ENCODE assay signal across 9 cellular contexts in genomic region chr11:130671801-130672700, GRCh38.
DNase-seq lines count a peak whose midpoint lies in the region; ATAC-seq and TF ChIP-seq lines count a peak whose summit lies in the region.
"Had no signal": no experiment of that assay in that cellular context is flagged by ENCODE, and none has a peak within 500 bp of the region (broad histone marks: within the 10 kb centered on the region; RNA-seq: fewer than 3 reads in every experiment).

No MANE protein-coding gene starts in this region.

- POLR2A ChIA-PET in Panc1 (lab: Charles Lee) = no interaction called here

- no peak for TF ChIP-seq CTCF in AG10803 (conservative IDR thresholded peaks at IDR 0.05; ENCODE audit: low read length)
- no peak for TF ChIP-seq CTCF in Panc1 (IDR thresholded peaks at IDR 0.05)
- TF ChIP-seq CTCF in osteoblast (IDR thresholded peaks at IDR 0.05; ENCODE audit: extremely low read depth, low read depth, low read length) = no peak

- ATAC-seq in Panc1 = peak; percentile 82
- ATAC-seq in HG03565 (IDR thresholded peaks at IDR 0.05; ENCODE audit: unreplicated experiment) = no peak

- H3K27me3 Mint-ChIP-seq in T-helper 2 cell treated with Interferon-gamma antibody and Interleukin-4, amounts not matched to agents 5 μg/mL and 100 μg/mL, for 36 hours (ENCODE audit: low read depth) = no peaks in the 10 kb centered on the region
- H3K27me3 Mint-ChIP-seq in activated naive CD4-positive, alpha-beta T cell treated with anti-CD3 and anti-CD28 coated beads for 36 hours (ENCODE audit: low read depth) = peaks cover 11% of the 10 kb centered on the region

- BruUV-seq in Panc1 (replicated peaks; lab: Mats Ljungman, UMichigan) = no TSS peak

- H4K20me1 ChIP-seq in osteoblast (ENCODE audit: insufficient read depth, low read length) = no peaks in the 10 kb centered on the region

- H3K36me3 Mint-ChIP-seq in T-helper 2 cell treated with Interferon-gamma antibody and Interleukin-4, amounts not matched to agents 5 μg/mL and 100 μg/mL, for 36 hours (ENCODE audit: low read depth) = no peaks in the 10 kb centered on the region
- H3K36me3 Mint-ChIP-seq in activated naive CD4-positive, alpha-beta T cell treated with anti-CD3 and anti-CD28 coated beads for 36 hours (ENCODE audit: low read depth) = no peaks in the 10 kb centered on the region

- H3K27me3 ChIP-seq in Panc1 (ENCODE audit: control insufficient read depth, insufficient read depth, low read length) (no peaks in the 10 kb centered on the region), osteoblast (ENCODE audit: insufficient read depth, low read length) (no peaks in the 10 kb centered on the region)
- H3K27me3 ChIP-seq: neutrophil had no signal

- H3K9me3 Mint-ChIP-seq in T-helper 2 cell treated with Interferon-gamma antibody and Interleukin-4, amounts not matched to agents 5 μg/mL and 100 μg/mL, for 36 hours = no peaks in the 10 kb centered on the region
- H3K9me3 Mint-ChIP-seq in activated naive CD4-positive, alpha-beta T cell treated with anti-CD3 and anti-CD28 coated beads for 36 hours = no peaks in the 10 kb centered on the region

- H3K4me1 ChIP-seq in Panc1 (ENCODE audit: control insufficient read depth, insufficient read depth, low read length) (peaks cover 6% of the 10 kb centered on the region; the same call in 1 of the 2 replicates), osteoblast (ENCODE audit: insufficient read depth, low read length) (peaks cover 49% of the 10 kb centered on the region)

- H3K4me3 ChIP-seq in AG10803 (ENCODE audit: low read length) = no peak overlapping the region
- no peak overlapping the region for H3K4me3 ChIP-seq in Panc1 (ENCODE audit: low read depth in 2 of 2, low read length in 2 of 2)
- no peak overlapping the region for H3K4me3 ChIP-seq in osteoblast (ENCODE audit: insufficient read depth, low read length)

- no peak overlapping the region for H3K4me2 ChIP-seq in osteoblast (ENCODE audit: insufficient read depth, low read length)

- H3K27ac ChIP-seq in Panc1 (ENCODE audit: low read length) (peak overlapping the region; percentile 26; the same call in 1 of the 2 replicates), osteoblast (ENCODE audit: low read depth, low read length) (peak overlapping the region; percentile 75)
- H3K27ac ChIP-seq: neutrophil had no signal

- no peaks in the 10 kb centered on the region for H3K4me1 Mint-ChIP-seq in T-helper 2 cell treated with Interferon-gamma antibody and Interleukin-4, amounts not matched to agents 5 μg/mL and 100 μg/mL, for 36 hours (ENCODE audit: low read depth)
- no peaks in the 10 kb centered on the region for H3K4me1 Mint-ChIP-seq in activated naive CD4-positive, alpha-beta T cell treated with anti-CD3 and anti-CD28 coated beads for 36 hours (ENCODE audit: low read depth)

- no peak overlapping the region for H2AFZ ChIP-seq in osteoblast (ENCODE audit: low read length)

- in situ Hi-C loops in Panc1 (cut with HindIII; ENCODE audit: low pct_unique_long_range_greater_than_20kb, low sequenced_read_pairs) = no loop called here

- H3K27ac Mint-ChIP-seq in T-helper 2 cell treated with Interferon-gamma antibody and Interleukin-4, amounts not matched to agents 5 μg/mL and 100 μg/mL, for 36 hours = no peak overlapping the region
- no peak overlapping the region for H3K27ac Mint-ChIP-seq in activated naive CD4-positive, alpha-beta T cell treated with anti-CD3 and anti-CD28 coated beads for 36 hours

- H3K36me3 ChIP-seq in Panc1 (ENCODE audit: control insufficient read depth, insufficient read depth, low read length) (no peaks in the 10 kb centered on the region), osteoblast (ENCODE audit: insufficient read depth, low read length) (no peaks in the 10 kb centered on the region)
- H3K36me3 ChIP-seq: neutrophil had no signal

- H3K79me2 ChIP-seq in osteoblast (ENCODE audit: insufficient read depth, low read length) = no peaks in the 10 kb centered on the region

- no peak overlapping the region for H3K4me3 Mint-ChIP-seq in T-helper 2 cell treated with Interferon-gamma antibody and Interleukin-4, amounts not matched to agents 5 μg/mL and 100 μg/mL, for 36 hours
- no peak overlapping the region for H3K4me3 Mint-ChIP-seq in activated naive CD4-positive, alpha-beta T cell treated with anti-CD3 and anti-CD28 coated beads for 36 hours

- intact Hi-C loops in Panc1 (cut with micrococcal nuclease; ENCODE audit: unreplicated experiment) = no loop called here
- intact Hi-C loops in activated naive CD4-positive, alpha-beta T cell treated with anti-CD3 and anti-CD28 coated beads for 36 hours (cut with micrococcal nuclease) = no loop called here

- CTCF ChIA-PET in Panc1 (lab: Charles Lee) = no interaction called here
- CTCF ChIA-PET in activated naive CD4-positive, alpha-beta T cell treated with anti-CD3 and anti-CD28 coated beads for 36 hours (lab: Charles Lee) = interaction anchor here (0.7 kb wide), 1 partner anchor 237 kb away, joined by 4 read pairs; no protein-coding TSS in a partner anchor

- H3K9me3 ChIP-seq in Panc1 (ENCODE audit: control insufficient read depth, insufficient read depth, low read depth, low read length) (no peaks in the 10 kb centered on the region), osteoblast (ENCODE audit: low read depth, low read length) (no peaks in the 10 kb centered on the region)
- H3K9me3 ChIP-seq: neutrophil had no signal

- DNase-seq in AG10803 (ENCODE audit: low read depth) = peak; percentile 87
- no peak for DNase-seq in Panc1 (ENCODE audit: low read depth, low spot score)
- peak; percentile 84 for DNase-seq in fibroblast of the conjunctiva (ENCODE audit: low read depth)
- DNase-seq in osteoblast (ENCODE audit: insufficient read length, low spot score, missing footprints) = peak; percentile 84
- DNase-seq in activated CD4-positive, alpha-beta T cell treated with anti-CD3 and anti-CD28 coated beads for 4 hours = no peak
- no peak for DNase-seq in T-helper 2 cell treated with Interferon-gamma antibody and Interleukin-4, amounts not matched to agents 5 μg/mL and 100 μg/mL, for 36 hours (ENCODE audit: low spot score)
- no peak for DNase-seq in activated naive CD4-positive, alpha-beta T cell treated with anti-CD3 and anti-CD28 coated beads for 36 hours

Comparison
In these comparisons a context has a peak if more than half of its experiments do, and no peak if none do; other contexts are left out.
1. DNase-seq: peak in AG10803 (single experiment), fibroblast of the conjunctiva (single experiment) and osteoblast (single experiment); none in Panc1 (single experiment), activated CD4-positive, alpha-beta T cell treated with anti-CD3 and anti-CD28 coated beads for 4 hours (0 of 2), T-helper 2 cell treated with Interferon-gamma antibody and Interleukin-4, amounts not matched to agents 5 μg/mL and 100 μg/mL, for 36 hours (single experiment) and activated naive CD4-positive, alpha-beta T cell treated with anti-CD3 and anti-CD28 coated beads for 36 hours (single experiment).